Comparison of ENCODE assay signal across 2 cellular contexts in genomic region chr4:76195326-76195725, GRCh38.
TF ChIP-seq lines count a peak whose summit lies in the region.

No MANE protein-coding gene starts in this region.

TF ChIP-seq in GM12891, 5 proteins besides CTCF, POLR2A, EP300 and RAD21:
- no peak for TF ChIP-seq TAF1 (IDR thresholded peaks at IDR 0.05; ENCODE audit: low read depth, low read length)
TF ChIP-seq in GM12891: peak in this region for 0.

TF ChIP-seq in GM12878, 131 proteins besides CTCF, POLR2A, EP300 and RAD21:
- TF ChIP-seq ESRRA (IDR thresholded peaks at IDR 0.05; ENCODE audit: low read length) (no peak), NRF1 (conservative IDR thresholded peaks at IDR 0.05; ENCODE audit: low read depth, low read length) (no peak), TCF7 (IDR thresholded peaks at IDR 0.05; ENCODE audit: borderline replicate concordance) (no peak), IRF5 (IDR thresholded peaks at IDR 0.05; ENCODE audit: borderline replicate concordance) (no peak), RUNX3 (IDR thresholded peaks at IDR 0.05; ENCODE audit: low read length) (peak; percentile 46; the same call in 1 of the 2 replicates)
